10 cellular contexts compared by ENCODE assay signal in the genomic region with DNA sequence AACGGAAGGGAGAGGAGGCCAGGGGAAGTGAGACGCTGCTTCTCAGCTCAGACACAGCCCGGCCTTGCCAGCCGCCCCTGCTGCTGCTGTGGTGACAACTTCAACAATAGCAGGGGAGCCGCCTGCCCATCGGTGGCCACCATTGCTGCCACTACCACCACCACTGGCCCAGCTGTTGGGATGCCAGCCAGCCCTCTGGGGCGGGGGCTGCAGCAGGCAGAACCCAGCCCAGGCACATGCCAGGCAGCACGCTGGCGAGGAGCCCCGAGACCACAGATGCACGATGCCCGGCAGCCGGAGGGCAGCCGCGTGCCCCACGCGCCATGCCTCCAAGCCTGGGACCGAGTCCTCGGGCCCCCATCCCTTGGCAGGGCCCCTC. TPM values are rescaled to one million over a fixed set of nuclear protein-coding genes. Genes with fewer than 3 reads are reported as not detected.
A peak's percentile ranks its signal among the peaks of the same experiment; 100 is the strongest.
DNase-seq lines count a peak whose midpoint lies in the region; ATAC-seq and TF ChIP-seq lines count a peak whose summit lies in the region.
"Had no signal": no experiment of that assay in that cellular context is flagged by ENCODE, and none has a peak within 500 bp of the region (broad histone marks: within the 10 kb centered on the region; RNA-seq: fewer than 3 reads in every experiment).

No MANE protein-coding gene starts in this region.

- peaks cover 8% of the 10 kb centered on the region for H3K4me1 Mint-ChIP-seq in T-helper 17 cell

- H2BK120ac ChIP-seq in neuronal stem cell (ENCODE audit: low read depth, low read length) = no peak overlapping the region

- peaks cover 33 to 35% of the 10 kb centered on the region in 2 donors for H3K4me1 ChIP-seq in neuronal stem cell (ENCODE audit: control insufficient read depth in 2 of 2, insufficient read depth in 1 of 2, low read depth in 1 of 2, low read length in 2 of 2)

- H3K4me3 Mint-ChIP-seq in T-helper 17 cell = peak overlapping the region; percentile 63

- DNase-seq in AG04449 (ENCODE audit: low read depth, low spot score) (no peak), T-helper 17 cell (no peak), cardiac septum (ENCODE audit: low spot score) (peak; percentile 72), neuronal stem cell (ENCODE audit: low spot score) (no peak), NCI-H146 treated with DMSO at 0.1 percent for 48 hours (lab: John Stamatoyannopoulos, UW; ENCODE audit: unreplicated experiment) (no peak), NCI-H128 (lab: John Stamatoyannopoulos, UW; ENCODE audit: unreplicated experiment) (no peak), NCI-H2081 (lab: John Stamatoyannopoulos, UW) (no peak)
- DNase-seq in stimulated activated naive CD8-positive, alpha-beta T cell treated with anti-CD3 and anti-CD28 coated beads, Interleukin-15, Interleukin-2, amounts not matched to agents 100 U/mL and 50 U/mL, for 24 hours = no peak
- DNase-seq: activated naive CD4-positive, alpha-beta T cell; NCI-H1048 had no signal

- H3K27ac Mint-ChIP-seq in T-helper 17 cell = no peak overlapping the region

- peak overlapping the region; percentile 14 for H2BK12ac ChIP-seq in neuronal stem cell (ENCODE audit: low read length)

- H3K4me2 ChIP-seq in neuronal stem cell (ENCODE audit: insufficient read depth, low read length, poor library complexity, severe bottlenecking) = peak overlapping the region; percentile 66

- no peak overlapping the region for H3K14ac ChIP-seq in neuronal stem cell (ENCODE audit: low read length)

- no peaks in the 10 kb centered on the region for H3K36me3 Mint-ChIP-seq in T-helper 17 cell (ENCODE audit: low read depth)

- H3K23ac ChIP-seq in neuronal stem cell (ENCODE audit: low read depth, low read length, poor library complexity) = peak overlapping the region; percentile 81

- H2BK5ac ChIP-seq in neuronal stem cell (ENCODE audit: low read length) = no peak overlapping the region

- no peak overlapping the region for H4K91ac ChIP-seq in neuronal stem cell (ENCODE audit: low read depth, low read length, poor library complexity)

- peak overlapping the region; percentile 4 for H3K4ac ChIP-seq in neuronal stem cell (ENCODE audit: low read length)

- H3K79me1 ChIP-seq in neuronal stem cell (ENCODE audit: low read depth, low read length) = peaks cover 11% of the 10 kb centered on the region

- intact Hi-C loops in cardiac septum (cut with DNase I) = loop anchor here (5.0 kb wide), 1 partner anchor 38 kb away; no protein-coding TSS in a partner anchor

- peak overlapping the region; percentile 64 for H3K9ac ChIP-seq in neuronal stem cell (ENCODE audit: low read depth, low read length, poor library complexity)

- peak overlapping the region; percentile 87 for H2AFZ ChIP-seq in neuronal stem cell (ENCODE audit: low read length)

- TF ChIP-seq CTCF in AG04449 (IDR thresholded peaks at IDR 0.05; ENCODE audit: insufficient read depth, low read length, missing control alignments) = no peak

- H3K36me3 ChIP-seq in neuronal stem cell (replicated peaks in 1 of 2; ENCODE audit: control insufficient read depth in 2 of 2, insufficient read depth in 2 of 2, low read length in 2 of 2) = peaks cover 3 to 5% of the 10 kb centered on the region in 2 donors

- H3K27me3 Mint-ChIP-seq in T-helper 17 cell = no peaks in the 10 kb centered on the region

- H2AK5ac ChIP-seq in neuronal stem cell (ENCODE audit: low read depth, low read length) = peak overlapping the region; percentile 87

- H3K9me3 ChIP-seq in T-helper 17 cell (ENCODE audit: control insufficient read depth, low read length, poor library complexity, severe bottlenecking) (no peaks in the 10 kb centered on the region), neuronal stem cell (replicated peaks in 1 of 2; ENCODE audit: control insufficient read depth in 2 of 2, insufficient read depth in 1 of 2, low read depth in 1 of 2, low read length in 2 of 2) (no peaks in the 10 kb centered on the region)

- ATAC-seq in T-helper 17 cell = no peak
- no peak for ATAC-seq in stimulated activated naive CD8-positive, alpha-beta T cell treated with anti-CD3 and anti-CD28 coated beads, Interleukin-15, Interleukin-2, amounts not matched to agents 100 U/mL and 50 U/mL, for 24 hours

- H3K27me3 ChIP-seq in neuronal stem cell (ENCODE audit: control insufficient read depth in 3 of 3, insufficient read depth in 3 of 3, low read depth in 1 of 3, low read length in 3 of 3) = peaks cover 0 to 10% (median 0%) of the 10 kb centered on the region in 3 experiments

- CTCF ChIA-PET in AG04449 (lab: Yijun Ruan, JAX) = interaction anchor here (1.1 to 13.9 kb wide), 3 partner anchors 17 to 62 kb away, joined by 3 to 161 read pairs (median 103); partner anchors contain the start of gene POLR2C

- peak overlapping the region; percentile 86 for H3K18ac ChIP-seq in neuronal stem cell (ENCODE audit: low read length)

- POLR2A ChIA-PET in AG04449 (lab: Yijun Ruan, JAX) = interaction anchor here (2.5 kb wide), 1 partner anchor 16 kb away, joined by 10 read pairs; the partner anchor contains the start of gene POLR2C

- H4K8ac ChIP-seq in neuronal stem cell (ENCODE audit: low read depth, low read length) = no peak overlapping the region

- H3K4me3 ChIP-seq in AG04449 (ENCODE audit: low read depth, low read length) (peak overlapping the region; percentile 57), neuronal stem cell (ENCODE audit: low read length in 2 of 2) (peak overlapping the region; percentile 46 to 62)

- WGBS in neuronal stem cell (ENCODE audit: extremely low coverage in 2 of 2, insufficient read length in 2 of 2, insufficient replicate concordance in 1 of 2), 2 donors = no CpG with 5 or more reads among the region's 19 CpGs

- no peak overlapping the region for H3K27ac ChIP-seq in neuronal stem cell (replicated peaks; ENCODE audit: low read length)

- peak overlapping the region; percentile 73 for H2BK15ac ChIP-seq in neuronal stem cell (ENCODE audit: low read length)

RNA-seq across cellular contexts. Expression of gene DOK4, which starts 7.3 kb away (rescaled TPM):
- total RNA-seq in T-helper 17 cell (1 to 10 TPM; 1.8 to 2.6 TPM), cardiac septum (11.5 TPM)
- 17.3 TPM for polyA plus RNA-seq in neuronal stem cell (2013, experiment 1 of 2)
- polyA plus RNA-seq in neuronal stem cell (2013, experiment 2 of 2) = 15.7 TPM

RNA-seq across cellular contexts. Expression of gene POLR2C, which starts 16.6 kb away (rescaled TPM):
- 10 to 100 TPM; 76.1 to 82.6 TPM for total RNA-seq in T-helper 17 cell
- 46.9 TPM for total RNA-seq in cardiac septum
- 50.6 TPM for polyA plus RNA-seq in neuronal stem cell (2013, experiment 1 of 2)
- polyA plus RNA-seq in neuronal stem cell (2013, experiment 2 of 2) = 49.2 TPM

RNA-seq across cellular contexts. Expression of gene COQ9, which starts 31.8 kb away (rescaled TPM):
- 10 to 100 TPM; 14.2 to 15.3 TPM for total RNA-seq in T-helper 17 cell
- total RNA-seq in cardiac septum = 156 TPM
- 14.7 TPM for polyA plus RNA-seq in neuronal stem cell (2013, experiment 1 of 2)
- 14.9 TPM for polyA plus RNA-seq in neuronal stem cell (2013, experiment 2 of 2)

RNA-seq across cellular contexts. Expression of gene CIAPIN1, which starts 31.8 kb away (rescaled TPM):
- total RNA-seq in T-helper 17 cell = 10 to 100 TPM; 19.3 to 35.0 TPM
- 60.1 TPM for total RNA-seq in cardiac septum
- 48.4 TPM for polyA plus RNA-seq in neuronal stem cell (2013, experiment 1 of 2)
- polyA plus RNA-seq in neuronal stem cell (2013, experiment 2 of 2) = 48.9 TPM

RNA-seq across cellular contexts. Expression of gene CCDC102A, which starts 57.3 kb away (rescaled TPM):
- total RNA-seq in T-helper 17 cell (1 to 10 TPM; 3.1 to 4.9 TPM), cardiac septum (5.5 TPM)
- polyA plus RNA-seq in neuronal stem cell (2013, experiment 1 of 2) = 6.4 TPM
- 6.3 TPM for polyA plus RNA-seq in neuronal stem cell (2013, experiment 2 of 2)
